Comparison of ENCODE assay signal across 2 cellular contexts in genomic region chr19:57171551-57172081, GRCh38.
TF ChIP-seq lines count a peak whose summit lies in the region.

No MANE protein-coding gene starts in this region.

TF ChIP-seq in GM23338, 12 proteins besides CTCF, POLR2A, EP300 and RAD21:
- no peak for TF ChIP-seq ZNF114 (CRISPR knock-in tag; IDR thresholded peaks at IDR 0.05)
- no peak for TF ChIP-seq REST (IDR thresholded peaks at IDR 0.05; ENCODE audit: unreplicated experiment)
- no peak for TF ChIP-seq ZNF462 (CRISPR knock-in tag; IDR thresholded peaks at IDR 0.05)
- TF ChIP-seq CREB1 (CRISPR knock-in tag; IDR thresholded peaks at IDR 0.05; ENCODE audit: low read depth): no peak

TF ChIP-seq in HepG2, 621 proteins besides CTCF, POLR2A, EP300 and RAD21:
- TF ChIP-seq ZFY (CRISPR knock-in tag; IDR thresholded peaks at IDR 0.05) (peak; percentile 45; the same call in 1 of the 2 replicates), KDM3A (CRISPR knock-in tag; IDR thresholded peaks at IDR 0.05; ENCODE audit: low read depth) (no peak), ZNF343 (CRISPR knock-in tag; IDR thresholded peaks at IDR 0.05) (no peak), SPEN (CRISPR knock-in tag; IDR thresholded peaks at IDR 0.05; ENCODE audit: low read depth) (no peak), E2F5 (CRISPR knock-in tag; conservative IDR thresholded peaks at IDR 0.05) (no peak), ZNF232 (CRISPR knock-in tag; IDR thresholded peaks at IDR 0.05; ENCODE audit: borderline replicate concordance) (no peak), BRCA1 (CRISPR knock-in tag; IDR thresholded peaks at IDR 0.05) (no peak), HDAC2 (CRISPR knock-in tag; IDR thresholded peaks at IDR 0.05) (no peak), ZFX (CRISPR knock-in tag; IDR thresholded peaks at IDR 0.05; ENCODE audit: low read depth) (peak; percentile 68), FOXO4 (CRISPR knock-in tag; conservative IDR thresholded peaks at IDR 0.05) (no peak), MED13 (CRISPR knock-in tag; IDR thresholded peaks at IDR 0.05) (no peak), MAZ (IDR thresholded peaks at IDR 0.05; ENCODE audit: borderline replicate concordance, low read depth, low read length) (no peak), MAZ (CRISPR knock-in tag; IDR thresholded peaks at IDR 0.05; ENCODE audit: low read depth) (peak; percentile 45; the same call in 1 of the 2 replicates), THAP11 (CRISPR knock-in tag; IDR thresholded peaks at IDR 0.05) (peak; percentile 2; the same call in 1 of the 2 replicates), ZNF749 (CRISPR knock-in tag; IDR thresholded peaks at IDR 0.05; ENCODE audit: borderline replicate concordance) (no peak), STAG1 (CRISPR knock-in tag; IDR thresholded peaks at IDR 0.05) (no peak), PHF8 (CRISPR knock-in tag; IDR thresholded peaks at IDR 0.05) (peak; percentile 59), CBX2 (IDR thresholded peaks at IDR 0.05; ENCODE audit: low read depth, low read length) (no peak), CBX2 (CRISPR knock-in tag; IDR thresholded peaks at IDR 0.05; ENCODE audit: low read depth) (no peak), ZNF205 (CRISPR knock-in tag; IDR thresholded peaks at IDR 0.05) (no peak), IRF9 (CRISPR knock-in tag; IDR thresholded peaks at IDR 0.05; ENCODE audit: borderline replicate concordance) (no peak), ZBTB7B (CRISPR knock-in tag; IDR thresholded peaks at IDR 0.05) (no peak), SAP130 (CRISPR knock-in tag; IDR thresholded peaks at IDR 0.05; ENCODE audit: low read depth) (peak; percentile 27; the same call in 1 of the 2 replicates), HES4 (CRISPR knock-in tag; IDR thresholded peaks at IDR 0.05; ENCODE audit: borderline replicate concordance) (no peak), ZNF564 (CRISPR knock-in tag; IDR thresholded peaks at IDR 0.05) (no peak), ZNF326 (CRISPR knock-in tag; IDR thresholded peaks at IDR 0.05; ENCODE audit: borderline replicate concordance) (no peak), PATZ1 (CRISPR knock-in tag; IDR thresholded peaks at IDR 0.05) (0 out of 2 replicates have a peak, but pooled peaks have one; percentile 17), ZNF562 (CRISPR knock-in tag; IDR thresholded peaks at IDR 0.05; ENCODE audit: borderline replicate concordance) (no peak), AKAP8 (CRISPR knock-in tag; IDR thresholded peaks at IDR 0.05) (no peak), MAX (IDR thresholded peaks at IDR 0.05) (no peak), ARNT2 (CRISPR knock-in tag; IDR thresholded peaks at IDR 0.05; ENCODE audit: low read depth) (no peak), MED8 (CRISPR knock-in tag; IDR thresholded peaks at IDR 0.05; ENCODE audit: insufficient replicate concordance) (no peak), ZNF383 (CRISPR knock-in tag; IDR thresholded peaks at IDR 0.05; ENCODE audit: borderline replicate concordance) (no peak), ZNF891 (CRISPR knock-in tag; IDR thresholded peaks at IDR 0.05) (no peak)
